ENCODE assay signal across 8 cellular contexts in genomic region chr9:124286292-124286931, GRCh38. TPM values are rescaled to one million over a fixed set of nuclear protein-coding genes. Genes with fewer than 3 reads are reported as not detected.
DNase-seq lines count a peak whose midpoint lies in the region; ATAC-seq and TF ChIP-seq lines count a peak whose summit lies in the region.

No MANE protein-coding gene starts in this region.

- peak overlapping the region; percentile 95 for H3K27ac ChIP-seq in SJSA1
- H3K27ac ChIP-seq in neuronal stem cell (replicated peaks; ENCODE audit: low read length), result peak overlapping the region; percentile 87
- H3K27ac ChIP-seq in urinary bladder (ENCODE audit: low read depth), result peak overlapping the region; percentile 81

- H3K14ac ChIP-seq in neuronal stem cell (ENCODE audit: low read length), result no peak overlapping the region

- no peak overlapping the region for H2BK120ac ChIP-seq in neuronal stem cell (ENCODE audit: low read depth, low read length)

- H3K27me3 ChIP-seq in SJSA1 (replicated peaks), result no peaks in the 10 kb centered on the region
- H3K27me3 ChIP-seq in neuronal stem cell (ENCODE audit: control insufficient read depth in 3 of 3, insufficient read depth in 3 of 3, low read depth in 1 of 3, low read length in 3 of 3), result no peaks in the 10 kb centered on the region

- no peak overlapping the region for H3K23ac ChIP-seq in neuronal stem cell (ENCODE audit: low read depth, low read length, poor library complexity)

- peak; percentile 39 for ATAC-seq in HG02588 (IDR thresholded peaks at IDR 0.05; ENCODE audit: unreplicated experiment)

- H2BK15ac ChIP-seq in neuronal stem cell (ENCODE audit: low read length), result no peak overlapping the region

- H3K4me3 ChIP-seq in SJSA1 (no peak overlapping the region), cardiac fibroblast (replicated peaks in 1 of 2; ENCODE audit: low read depth in 2 of 2, low read length in 2 of 2) (peak overlapping the region in 1 of 2 donors; percentile 11), neuronal stem cell (ENCODE audit: low read length in 2 of 2) (no peak overlapping the region), urinary bladder (ENCODE audit: low read depth, low read length) (no peak overlapping the region)

- H3K9ac ChIP-seq in neuronal stem cell (ENCODE audit: low read depth, low read length, poor library complexity), result no peak overlapping the region

- in situ Hi-C loops in GM13977 (cut with MboI; ENCODE audit: low pct_unique_long_range_greater_than_20kb, low sequenced_read_pairs, unreplicated experiment), result no loop called here

- no peaks in the 10 kb centered on the region for H3K9me3 ChIP-seq in SJSA1 (replicated peaks)
- H3K9me3 ChIP-seq in neuronal stem cell (replicated peaks in 1 of 2; ENCODE audit: control insufficient read depth in 2 of 2, insufficient read depth in 1 of 2, low read depth in 1 of 2, low read length in 2 of 2), result no peaks in the 10 kb centered on the region

- peaks cover 13% of the 10 kb centered on the region for H3K79me1 ChIP-seq in neuronal stem cell (ENCODE audit: low read depth, low read length)

- H4K8ac ChIP-seq in neuronal stem cell (ENCODE audit: low read depth, low read length), result no peak overlapping the region

- H2BK12ac ChIP-seq in neuronal stem cell (ENCODE audit: low read length), result peak overlapping the region; percentile 34

- H3K36me3 ChIP-seq in SJSA1 (peaks cover 56% of the 10 kb centered on the region), neuronal stem cell (replicated peaks in 1 of 2; ENCODE audit: control insufficient read depth in 2 of 2, insufficient read depth in 2 of 2, low read length in 2 of 2) (peaks cover 0 to 25% of the 10 kb centered on the region in 2 donors), urinary bladder (ENCODE audit: insufficient read depth) (no peaks in the 10 kb centered on the region)

- intact Hi-C loops in posterior cingulate gyrus (cut with DNase I), result no loop called here

- H3K4ac ChIP-seq in neuronal stem cell (ENCODE audit: low read length), result no peak overlapping the region

- peak overlapping the region; percentile 4 for H3K18ac ChIP-seq in neuronal stem cell (ENCODE audit: low read length)

- WGBS in neuronal stem cell (ENCODE audit: extremely low coverage in 2 of 2, insufficient read length in 2 of 2, insufficient replicate concordance in 1 of 2), 2 donors, result no CpG with 5 or more reads among the region's 14 CpGs
- WGBS in urinary bladder, result 42% methylated on average over 14 of the region's 14 CpGs

- peak overlapping the region; percentile 14 for H2AK5ac ChIP-seq in neuronal stem cell (ENCODE audit: low read depth, low read length)

- peak overlapping the region; percentile 7 for H2AFZ ChIP-seq in neuronal stem cell (ENCODE audit: low read length)

- no peak overlapping the region for H4K91ac ChIP-seq in neuronal stem cell (ENCODE audit: low read depth, low read length, poor library complexity)

- DNase-seq in GM13977 (ENCODE audit: low spot score) (peak; percentile 78), SJSA1 (ENCODE audit: low read depth in 1 of 2, low spot score in 2 of 2) (peak; percentile 89 to 92), cardiac fibroblast (ENCODE audit: low read depth in 2 of 2) (peak; percentile 81 to 89), neuronal stem cell (ENCODE audit: low spot score) (no peak), posterior cingulate gyrus (no peak), ecto neural progenitor cell (ENCODE audit: low spot score) (no peak)

- H2BK5ac ChIP-seq in neuronal stem cell (ENCODE audit: low read length), result no peak overlapping the region

- H3K4me1 ChIP-seq in SJSA1 (replicated peaks) (peaks cover 95% of the 10 kb centered on the region), neuronal stem cell (ENCODE audit: control insufficient read depth in 2 of 2, insufficient read depth in 1 of 2, low read depth in 1 of 2, low read length in 2 of 2) (peaks cover 41 to 46% of the 10 kb centered on the region in 2 donors), urinary bladder (ENCODE audit: insufficient read depth) (no peaks in the 10 kb centered on the region)

- TF ChIP-seq CTCF in GM13977 (IDR thresholded peaks at IDR 0.05; ENCODE audit: extremely low read depth, insufficient read depth, missing control alignments) (no peak), cardiac fibroblast (IDR thresholded peaks at IDR 0.05; ENCODE audit: low read depth, low read length) (no peak)

- H3K4me2 ChIP-seq in neuronal stem cell (ENCODE audit: insufficient read depth, low read length, poor library complexity, severe bottlenecking), result no peak overlapping the region

RNA-seq across cellular contexts. Expression of gene NEK6, which starts 28.7 kb away (rescaled TPM):
- total RNA-seq in SJSA1 (2014; rRNA removed; shearing (Covaris generic)), result 32.0 and 35.5 TPM in 2 replicates
- 43.4 TPM for polyA plus RNA-seq in neuronal stem cell (2013, experiment 1 of 2)
- polyA plus RNA-seq in neuronal stem cell (2013, experiment 2 of 2), result 43.4 TPM
- total RNA-seq in urinary bladder, result 28.1 TPM
- polyA plus RNA-seq in urinary bladder, result 38.3 TPM

Comparison
In these comparisons a context has a peak if more than half of its experiments do, and no peak if none do; other contexts are left out.
1. DNase-seq: peak in GM13977 (single experiment), SJSA1 (2 of 2) and cardiac fibroblast (2 of 2); none in neuronal stem cell (single experiment), posterior cingulate gyrus (0 of 10) and ecto neural progenitor cell (single experiment).
2. Peak in every context shown above with its lines, with median percentiles within 50 percentile points of each other: H3K27ac ChIP-seq.